Comparison of ENCODE assay signal across 23 cellular contexts in genomic region chr1:238753205-238753720, GRCh38.
"Had no signal": no experiment of that assay in that cellular context is flagged by ENCODE, and none has a peak within 500 bp of the region (broad histone marks: within the 10 kb centered on the region; RNA-seq: fewer than 3 reads in every experiment).

No MANE protein-coding gene starts in this region.

- ATAC-seq: activated naive CD4-positive, alpha-beta T cell treated with anti-CD3 and anti-CD28 coated beads, Interleukin-2, amount 50 U/mL, for 72 hours; activated T-helper 17 cell treated with anti-CD3 and anti-CD28 coated beads, Interleukin-2, amount 50 U/mL, for 72 hours; esophagus mucosa; left colon; naive thymus-derived CD4-positive, alpha-beta T cell; sciatic nerve; upper lobe of right lung had no signal

- H3K27me3 ChIP-seq: hepatocyte, upper lobe of right lung had no signal

- H3K4me2 ChIP-seq: hepatocyte had no signal

- H3K4me1 Mint-ChIP-seq: activated T-helper 17 cell treated with anti-CD3 and anti-CD28 coated beads, Interleukin-2, amount 50 U/mL, for 72 hours; brain; naive thymus-derived CD4-positive, alpha-beta T cell; neural crest cell had no signal

- H3K9me3 Mint-ChIP-seq: neural crest cell had no signal

- H3K4me3 Mint-ChIP-seq: activated T-cell treated with anti-CD3 and anti-CD28 coated beads, Interleukin-2, amount 50 U/mL, for 24 hours; activated T-helper 17 cell treated with anti-CD3 and anti-CD28 coated beads, Interleukin-2, amount 50 U/mL, for 72 hours; brain; naive thymus-derived CD4-positive, alpha-beta T cell; neural crest cell had no signal

- DNase-seq: activated CD4-positive, alpha-beta T cell treated with anti-CD3 and anti-CD28 coated beads, Interleukin-2, amount 50 U/mL, for 4 hours; activated CD8-positive, alpha-beta memory T cell treated with anti-CD3 and anti-CD28 coated beads for 24 hours; activated CD8-positive, alpha-beta memory T cell treated with anti-CD3 and anti-CD28 coated beads, Interleukin-2, amount 50 U/mL, for 4 hours; activated T-cell treated with anti-CD3 and anti-CD28 coated beads, Interleukin-2, amount 50 U/mL, for 24 hours; aorta; central memory CD4-positive, alpha-beta T cell; dermis blood vessel endothelial cell; effector CD8-positive, alpha-beta T cell; foreskin melanocyte; glutamatergic neuron; left colon; naive thymus-derived CD4-positive, alpha-beta T cell; small intestine; stimulated activated naive CD4-positive, alpha-beta T cell; T-helper 1 cell; upper lobe of right lung had no signal

- H3K9me3 ChIP-seq: upper lobe of right lung had no signal

- H3K27ac Mint-ChIP-seq: activated naive CD4-positive, alpha-beta T cell treated with anti-CD3 and anti-CD28 coated beads, Interleukin-2, amount 50 U/mL, for 72 hours; activated T-cell treated with anti-CD3 and anti-CD28 coated beads, Interleukin-2, amount 50 U/mL, for 24 hours; activated T-helper 17 cell treated with anti-CD3 and anti-CD28 coated beads, Interleukin-2, amount 50 U/mL, for 72 hours; brain; naive thymus-derived CD4-positive, alpha-beta T cell had no signal

- H3K4me1 ChIP-seq: upper lobe of right lung had no signal

- H3K36me3 Mint-ChIP-seq: activated naive CD4-positive, alpha-beta T cell treated with anti-CD3 and anti-CD28 coated beads, Interleukin-2, amount 50 U/mL, for 72 hours; brain; naive thymus-derived CD4-positive, alpha-beta T cell had no signal

- H3K27me3 Mint-ChIP-seq: activated T-cell treated with anti-CD3 and anti-CD28 coated beads, Interleukin-2, amount 50 U/mL, for 24 hours; activated T-helper 17 cell treated with anti-CD3 and anti-CD28 coated beads, Interleukin-2, amount 50 U/mL, for 72 hours; naive thymus-derived CD4-positive, alpha-beta T cell had no signal

- H3K27ac ChIP-seq: hepatocyte, upper lobe of right lung had no signal

- H3K79me2 ChIP-seq: hepatocyte had no signal

- H2AFZ ChIP-seq: hepatocyte had no signal
